2 cellular contexts compared by ENCODE assay signal in genomic region chr1:19089524-19089923, GRCh38.
TF ChIP-seq lines count a peak whose summit lies in the region.

No MANE protein-coding gene starts in this region.

TF ChIP-seq in IMR-90, 13 proteins besides CTCF, POLR2A, EP300 and RAD21:
- TF ChIP-seq BHLHE40 (IDR thresholded peaks at IDR 0.05; ENCODE audit: low read depth, low read length): no peak
- TF ChIP-seq RCOR1 (IDR thresholded peaks at IDR 0.05; ENCODE audit: insufficient replicate concordance, low read length): no peak
- no peak for TF ChIP-seq MXI1 (IDR thresholded peaks at IDR 0.05; ENCODE audit: borderline replicate concordance, low read depth, low read length)
- no peak for TF ChIP-seq SMC3 (IDR thresholded peaks at IDR 0.05; ENCODE audit: low read depth, low read length)
- TF ChIP-seq MAZ (IDR thresholded peaks at IDR 0.05; ENCODE audit: borderline replicate concordance, low read depth, low read length): no peak
- TF ChIP-seq ELK1 (IDR thresholded peaks at IDR 0.05; ENCODE audit: borderline replicate concordance, low read depth, low read length): no peak
- TF ChIP-seq FOS (IDR thresholded peaks at IDR 0.05; ENCODE audit: low read depth, low read length): no peak
- TF ChIP-seq MAFK (IDR thresholded peaks at IDR 0.05; ENCODE audit: low read depth, low read length): no peak
- no peak for TF ChIP-seq RFX5 (IDR thresholded peaks at IDR 0.05; ENCODE audit: low read depth, low read length)
- no peak for TF ChIP-seq CHD1 (IDR thresholded peaks at IDR 0.05; ENCODE audit: low read depth, low read length)
- no peak for TF ChIP-seq USF2 (IDR thresholded peaks at IDR 0.05; ENCODE audit: low read depth, low read length)
- no peak for TF ChIP-seq CEBPB (IDR thresholded peaks at IDR 0.05; ENCODE audit: low read depth, low read length)
- TF ChIP-seq NFE2L2 (IDR thresholded peaks at IDR 0.05; ENCODE audit: low read depth, low read length): no peak
TF ChIP-seq in IMR-90: peak in this region for 0.

TF ChIP-seq in GM12878, 131 proteins besides CTCF, POLR2A, EP300 and RAD21:
- TF ChIP-seq ATF3 (IDR thresholded peaks at IDR 0.05; ENCODE audit: borderline replicate concordance, extremely low read depth, low read depth, low read length): no peak
- no peak for TF ChIP-seq MEF2A (IDR thresholded peaks at IDR 0.05; ENCODE audit: insufficient read depth, low read depth, low read length)
